ENCODE assay signal across 8 cellular contexts in the genomic region with DNA sequence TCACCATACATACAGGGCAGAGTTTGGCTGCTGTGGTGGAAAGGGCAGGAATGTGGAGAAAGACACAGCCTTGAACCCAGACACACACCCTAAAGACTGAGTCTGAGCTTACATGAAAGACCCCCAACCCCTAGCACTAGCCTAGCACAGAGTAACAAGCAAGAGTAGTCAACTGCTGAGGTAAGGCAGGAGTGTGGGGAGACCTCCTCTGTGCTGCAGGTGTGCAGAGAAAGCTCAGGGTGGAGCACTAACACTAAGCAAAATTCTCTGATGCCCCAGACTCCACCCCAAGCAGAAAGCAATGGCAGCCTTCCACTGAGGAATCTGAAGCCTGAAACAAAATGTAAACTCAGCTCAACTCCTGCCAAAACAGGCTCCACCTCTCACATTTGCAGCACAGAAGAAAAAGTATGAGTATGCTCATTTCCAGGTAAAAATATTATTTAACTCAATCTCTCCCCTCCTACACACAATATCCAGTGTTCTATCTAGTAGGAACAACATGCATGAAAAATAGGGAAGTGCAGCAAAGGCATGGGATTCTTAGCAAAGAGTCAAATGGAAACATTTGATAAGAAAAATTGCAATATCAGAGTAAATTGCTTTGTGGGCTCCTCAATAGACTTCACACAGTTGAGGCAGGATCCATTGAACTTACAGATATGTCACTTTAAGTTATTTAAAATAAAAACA.
A peak's percentile ranks its signal among the peaks of the same experiment; 100 is the strongest.
DNase-seq lines count a peak whose midpoint lies in the region; ATAC-seq and TF ChIP-seq lines count a peak whose summit lies in the region.

No MANE protein-coding gene starts in this region.

- no peaks in the 10 kb centered on the region for H3K36me3 ChIP-seq in naive thymus-derived CD4-positive, alpha-beta T cell (ENCODE audit: control insufficient read depth in 2 of 3, insufficient read depth in 3 of 3, low read length in 3 of 3)

- H3K9me3 ChIP-seq in naive thymus-derived CD4-positive, alpha-beta T cell (ENCODE audit: control insufficient read depth in 2 of 3, low read length in 3 of 3), result no peaks in the 10 kb centered on the region

- POLR2A ChIA-PET in naive thymus-derived CD4-positive, alpha-beta T cell (lab: Charles Lee), result no interaction called here

- peaks cover 3 to 8% of the 10 kb centered on the region in 2 donors for H3K4me1 ChIP-seq in naive thymus-derived CD4-positive, alpha-beta T cell (ENCODE audit: control insufficient read depth in 2 of 2, insufficient read depth in 2 of 2, low read length in 2 of 2)

- ATAC-seq in GM18517 (IDR thresholded peaks at IDR 0.05; ENCODE audit: unreplicated experiment) (peak; percentile 35), HG02884 (IDR thresholded peaks at IDR 0.05; ENCODE audit: unreplicated experiment) (peak; percentile 42)
- ATAC-seq in naive thymus-derived CD4-positive, alpha-beta T cell, result peak; percentile 39

- peak overlapping the region; percentile 53 for H3K4me3 ChIP-seq in coronary artery
- H3K4me3 ChIP-seq in naive thymus-derived CD4-positive, alpha-beta T cell (ENCODE audit: low read length), result peak overlapping the region; percentile 32

- intact Hi-C loops in naive thymus-derived CD4-positive, alpha-beta T cell (cut with micrococcal nuclease), result loop anchor here in 1 of 2 donors (10.0 kb wide), 2 partner anchors 196 to 526 kb away; no protein-coding TSS in a partner anchor

- peaks cover 29 to 44% (median 32%) of the 10 kb centered on the region in 7 donors for H3K4me1 Mint-ChIP-seq in naive thymus-derived CD4-positive, alpha-beta T cell

- H3K27ac Mint-ChIP-seq in naive thymus-derived CD4-positive, alpha-beta T cell, result peak overlapping the region in 6 of 9 donors; percentile 19 to 67 (median 36)

- CTCF ChIA-PET in naive thymus-derived CD4-positive, alpha-beta T cell (lab: Charles Lee), result no interaction called here

- no peaks in the 10 kb centered on the region for H3K27me3 ChIP-seq in naive thymus-derived CD4-positive, alpha-beta T cell (ENCODE audit: control insufficient read depth in 2 of 2, insufficient read depth in 2 of 2, low read length in 2 of 2)

- peaks cover 0 to 28% (median 0%) of the 10 kb centered on the region in 5 donors for H3K36me3 Mint-ChIP-seq in naive thymus-derived CD4-positive, alpha-beta T cell

- H3K9me3 Mint-ChIP-seq in naive thymus-derived CD4-positive, alpha-beta T cell, result no peaks in the 10 kb centered on the region

- DNase-seq in COR-L47 (lab: John Stamatoyannopoulos, UW) (peak; percentile 26), NCI-H69 (lab: John Stamatoyannopoulos, UW) (peak; percentile 51), coronary artery (ENCODE audit: low spot score) (no peak), mucosa of gallbladder (ENCODE audit: low spot score) (no peak)
- peak in 1 of 9 donors; percentile 3 for DNase-seq in naive thymus-derived CD4-positive, alpha-beta T cell
- DNase-seq in stimulated activated CD4-positive, alpha-beta T cell treated with anti-CD3 and anti-CD28 coated beads, Interleukin-2, amount 100 ng/mL, for 24 hours, result no peak

- peak overlapping the region; percentile 23 to 34 for H3K27ac ChIP-seq in coronary artery
- H3K27ac ChIP-seq in naive thymus-derived CD4-positive, alpha-beta T cell (ENCODE audit: low read depth, low read length), result no peak overlapping the region

- no peak for TF ChIP-seq CTCF in coronary artery (IDR thresholded peaks at IDR 0.05)

- H3K27me3 Mint-ChIP-seq in naive thymus-derived CD4-positive, alpha-beta T cell, result no peaks in the 10 kb centered on the region

- H3K4me3 Mint-ChIP-seq in naive thymus-derived CD4-positive, alpha-beta T cell, result peak overlapping the region in 5 of 10 donors; percentile 42 to 81 (median 55)

Comparison
In these comparisons a context has a peak if more than half of its experiments do, and no peak if none do; other contexts are left out.
1. DNase-seq: peak in COR-L47 (single experiment) and NCI-H69 (single experiment); none in coronary artery (single experiment), stimulated activated CD4-positive, alpha-beta T cell treated with anti-CD3 and anti-CD28 coated beads, Interleukin-2, amount 100 ng/mL, for 24 hours (0 of 2) and mucosa of gallbladder (single experiment).
2. Peak in every context shown above with its lines, with median percentiles within 50 percentile points of each other: ATAC-seq.